Comparison of ENCODE assay signal across 22 cellular contexts in the genomic region with DNA sequence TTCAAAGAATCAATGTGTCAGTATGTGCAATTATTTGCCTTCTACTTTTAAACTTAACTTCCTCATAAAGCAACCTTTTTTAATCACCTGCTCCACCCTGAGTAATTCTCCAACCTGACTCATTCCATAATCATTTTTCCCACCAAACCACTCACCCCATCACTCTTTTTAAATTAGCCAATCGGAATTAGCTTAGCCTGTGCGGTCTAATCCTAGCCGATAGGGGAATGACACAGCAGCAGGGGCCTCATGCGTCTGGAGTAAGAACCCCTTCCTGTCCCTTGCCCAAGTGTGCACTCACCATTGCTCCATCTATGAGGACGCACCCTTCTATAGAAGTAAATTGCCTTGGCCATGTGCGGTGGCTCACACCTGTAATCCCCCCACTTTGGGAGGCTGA. TPM values are rescaled to one million over a fixed set of nuclear protein-coding genes. Genes with fewer than 3 reads are reported as not detected.
A peak's percentile ranks its signal among the peaks of the same experiment; 100 is the strongest.
DNase-seq lines count a peak whose midpoint lies in the region; ATAC-seq and TF ChIP-seq lines count a peak whose summit lies in the region.
"Had no signal": no experiment of that assay in that cellular context is flagged by ENCODE, and none has a peak within 500 bp of the region (broad histone marks: within the 10 kb centered on the region; RNA-seq: fewer than 3 reads in every experiment).

No MANE protein-coding gene starts in this region.

- H3K4me1 Mint-ChIP-seq in MCF 10A (ENCODE audit: insufficient read depth, unreplicated experiment) = peaks cover 33% of the 10 kb centered on the region
- H3K4me1 Mint-ChIP-seq in progenitor cell of endocrine pancreas (ENCODE audit: low read depth) = peaks cover 17% of the 10 kb centered on the region

- intact Hi-C loops in MCF 10A (cut with micrococcal nuclease) (no loop called here), breast epithelium (cut with DNase I; ENCODE audit: low total_unique reads) (no loop called here)

- H3K4me3 Mint-ChIP-seq in MCF 10A (ENCODE audit: unreplicated experiment) (no peak overlapping the region), progenitor cell of endocrine pancreas (ENCODE audit: low read depth) (no peak overlapping the region)
- H3K4me3 Mint-ChIP-seq: activated T-helper 1 cell treated with anti-CD3 and anti-CD28 coated beads, Interleukin-12 subunit alpha, Interleukin-12 subunit beta, Interleukin-2, Interleukin-4 antibody, amounts not matched to agents 30 ng/mL and 10 ng/mL and 1 ng/mL, durations not matched to agents 14 hours and 24 hours and 36 hours; stimulated activated memory B cell treated with anti-CD40 and anti-IgM and Interleukin-4, amounts not matched to agents 10 μg/mL and 1 μg/mL and 100 μg/mL, for 72 hours had no signal

- no peak overlapping the region for H3K4me3 ChIP-seq in breast epithelium
- no peak overlapping the region for H3K4me3 ChIP-seq in WERI-Rb-1 (ENCODE audit: low read depth, low read length)
- H3K4me3 ChIP-seq: A549, mucosa of descending colon, SJCRH30, tibial nerve had no signal

- TF ChIP-seq CTCF in MCF 10A (IDR thresholded peaks at IDR 0.05; ENCODE audit: unreplicated experiment) = no peak
- no peak for TF ChIP-seq CTCF in breast epithelium (IDR thresholded peaks at IDR 0.05)
- TF ChIP-seq CTCF in WERI-Rb-1 (IDR thresholded peaks at IDR 0.05; ENCODE audit: low read depth, low read length) = no peak
- no peak for TF ChIP-seq CTCF in progenitor cell of endocrine pancreas (IDR thresholded peaks at IDR 0.05; ENCODE audit: unreplicated experiment)

- peaks cover 31% of the 10 kb centered on the region for H3K36me3 Mint-ChIP-seq in MCF 10A (ENCODE audit: insufficient read depth, unreplicated experiment)
- peaks cover 5% of the 10 kb centered on the region for H3K36me3 Mint-ChIP-seq in progenitor cell of endocrine pancreas (ENCODE audit: insufficient read depth)

- no peaks in the 10 kb centered on the region for H3K4me1 ChIP-seq in breast epithelium
- H3K4me1 ChIP-seq: A549, SJCRH30, tibial nerve had no signal

- H3K27me3 ChIP-seq in breast epithelium (no peaks in the 10 kb centered on the region), WERI-Rb-1 (ENCODE audit: insufficient read depth, low read depth, severe bottlenecking) (no peaks in the 10 kb centered on the region)
- H3K27me3 ChIP-seq: SJCRH30, tibial nerve had no signal

- TF ChIP-seq POLR2A in breast epithelium (IDR thresholded peaks at IDR 0.05) = no peak

- no peaks in the 10 kb centered on the region for H3K9me3 Mint-ChIP-seq in MCF 10A (ENCODE audit: unreplicated experiment)
- H3K9me3 Mint-ChIP-seq in progenitor cell of endocrine pancreas (ENCODE audit: low read depth) = no peaks in the 10 kb centered on the region
- H3K9me3 Mint-ChIP-seq: H9 had no signal

- H3K36me3 ChIP-seq in breast epithelium (no peaks in the 10 kb centered on the region), WERI-Rb-1 (peaks cover 36% of the 10 kb centered on the region)

- H3K9me3 ChIP-seq in breast epithelium (no peaks in the 10 kb centered on the region), WERI-Rb-1 (ENCODE audit: severe bottlenecking) (no peaks in the 10 kb centered on the region)
- H3K9me3 ChIP-seq: mucosa of descending colon, SJCRH30, tibial nerve had no signal

- BruUV-seq in MCF 10A (replicated peaks; lab: Mats Ljungman, UMichigan) = no TSS peak

- CTCF ChIA-PET in MCF 10A (lab: Yijun Ruan, JAX) = interaction anchor here (0.6 to 0.7 kb wide), 3 partner anchors 11 to 117 kb away, joined by 3 to 6 read pairs (median 4); no protein-coding TSS in a partner anchor

- H3K27me3 Mint-ChIP-seq in MCF 10A (ENCODE audit: insufficient read depth, unreplicated experiment) (no peaks in the 10 kb centered on the region), progenitor cell of endocrine pancreas (no peaks in the 10 kb centered on the region)
- H3K27me3 Mint-ChIP-seq: CD4-positive, CD25-positive, alpha-beta regulatory T cell; stimulated activated memory B cell treated with anti-CD40 and anti-IgM and Interleukin-4, amounts not matched to agents 10 μg/mL and 1 μg/mL and 100 μg/mL, for 72 hours had no signal

- ATAC-seq in GM19035 (IDR thresholded peaks at IDR 0.05; ENCODE audit: unreplicated experiment) = no peak
- ATAC-seq: A549; mucosa of descending colon; stimulated activated memory B cell treated with anti-CD40 and anti-IgM and Interleukin-4, amounts not matched to agents 10 μg/mL and 1 μg/mL and 100 μg/mL, for 72 hours had no signal

- POLR2A ChIA-PET in MCF 10A (lab: Yijun Ruan, JAX) = interaction anchor here (0.6 kb wide), 1 partner anchor 168 kb away, joined by 3 read pairs; no protein-coding TSS in a partner anchor

- H3K27ac ChIP-seq in breast epithelium (no peak overlapping the region), WERI-Rb-1 (peak overlapping the region; percentile 54)
- H3K27ac ChIP-seq: A549, parathyroid adenoma, SJCRH30, tibial nerve had no signal

- DNase-seq in MCF 10A (ENCODE audit: unreplicated experiment) (peak; percentile 67), breast epithelium (ENCODE audit: low spot score in 2 of 2) (no peak), WERI-Rb-1 (no peak), glomerular visceral epithelial cell (ENCODE audit: extremely low spot score) (peak; percentile 72), progenitor cell of endocrine pancreas (ENCODE audit: low spot score, unreplicated experiment) (no peak), activated gamma-delta T cell (lab: John Stamatoyannopoulos, UW) (no peak), AG08396 (ENCODE audit: low spot score) (no peak)
- DNase-seq: activated CD4-positive, alpha-beta T cell treated with anti-CD3 and anti-CD28 coated beads, Interleukin-2, amount 50 U/mL, for 48 hours; CD4-positive, CD25-positive, alpha-beta regulatory T cell; DMS79; erythroblast; H9; mucosa of descending colon; NCI-H1417; SJCRH30; small intestine had no signal

- H3K27ac Mint-ChIP-seq in MCF 10A (ENCODE audit: low read depth, unreplicated experiment) (peak overlapping the region; percentile 53), progenitor cell of endocrine pancreas (no peak overlapping the region)
- H3K27ac Mint-ChIP-seq: activated T-helper 1 cell treated with anti-CD3 and anti-CD28 coated beads, Interleukin-12 subunit alpha, Interleukin-12 subunit beta, Interleukin-2, Interleukin-4 antibody, amounts not matched to agents 30 ng/mL and 10 ng/mL and 1 ng/mL, durations not matched to agents 14 hours and 24 hours and 36 hours; stimulated activated memory B cell treated with anti-CD40 and anti-IgM and Interleukin-4, amounts not matched to agents 10 μg/mL and 1 μg/mL and 100 μg/mL, for 72 hours had no signal

RNA-seq across cellular contexts. Expression of a gene that starts 27.4 kb away (rescaled TPM):
- 58.9 and 102 TPM in 2 replicates for total RNA-seq in MCF 10A (2022)
- 100 to 1,000 TPM in 1 of 3 donors, 10 to 100 TPM in 2; 61.0 to 120 (median 71.8) TPM for total RNA-seq in breast epithelium
- 72.1 and 79.7 TPM in 2 replicates for total RNA-seq in progenitor cell of endocrine pancreas

Comparison
In these comparisons a context has a peak if more than half of its experiments do, and no peak if none do; other contexts are left out.
1. DNase-seq: peak in MCF 10A (single experiment) and glomerular visceral epithelial cell (single experiment); none in breast epithelium (0 of 2), WERI-Rb-1 (single experiment), progenitor cell of endocrine pancreas (single experiment), activated gamma-delta T cell (single experiment) and AG08396 (single experiment).